ENCODE assay signal across 1 cellular context in the genomic region with DNA sequence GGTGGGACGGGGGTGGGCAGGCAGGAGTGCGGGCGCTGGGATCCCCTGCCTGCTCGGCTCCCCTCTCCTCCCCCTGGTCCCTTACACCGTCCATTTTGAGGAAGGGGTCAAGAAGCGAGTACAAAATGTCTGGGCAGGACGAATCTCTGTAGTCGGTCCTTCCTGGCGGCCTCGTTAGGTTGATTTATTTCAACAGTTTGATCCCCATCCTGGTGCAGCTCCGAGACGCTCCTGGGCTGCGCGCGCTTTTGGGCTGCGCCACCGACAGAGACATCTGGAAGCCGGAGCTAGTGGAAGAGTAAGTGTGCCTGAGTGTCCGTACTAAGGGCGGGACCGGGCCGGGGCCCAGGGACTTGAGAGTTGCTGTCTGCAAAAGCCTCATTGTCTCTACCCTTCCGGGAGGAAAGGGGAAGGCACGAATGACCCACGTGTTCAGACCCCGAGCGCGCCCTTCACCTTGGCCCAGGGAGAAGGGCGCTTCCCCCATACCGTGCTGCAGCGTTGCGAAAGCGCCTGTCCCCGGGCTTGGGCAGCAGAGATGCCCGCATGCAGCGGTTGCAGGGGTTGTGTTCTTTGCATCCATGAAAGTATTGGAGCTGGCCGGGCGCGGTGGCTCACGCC.
TF ChIP-seq lines count a peak whose summit lies in the region.

No MANE protein-coding gene starts in this region.

TF ChIP-seq in HepG2, 621 proteins besides CTCF, POLR2A, EP300 and RAD21 (continued from another document and continues in another):
- TF ChIP-seq, protein P1, sequence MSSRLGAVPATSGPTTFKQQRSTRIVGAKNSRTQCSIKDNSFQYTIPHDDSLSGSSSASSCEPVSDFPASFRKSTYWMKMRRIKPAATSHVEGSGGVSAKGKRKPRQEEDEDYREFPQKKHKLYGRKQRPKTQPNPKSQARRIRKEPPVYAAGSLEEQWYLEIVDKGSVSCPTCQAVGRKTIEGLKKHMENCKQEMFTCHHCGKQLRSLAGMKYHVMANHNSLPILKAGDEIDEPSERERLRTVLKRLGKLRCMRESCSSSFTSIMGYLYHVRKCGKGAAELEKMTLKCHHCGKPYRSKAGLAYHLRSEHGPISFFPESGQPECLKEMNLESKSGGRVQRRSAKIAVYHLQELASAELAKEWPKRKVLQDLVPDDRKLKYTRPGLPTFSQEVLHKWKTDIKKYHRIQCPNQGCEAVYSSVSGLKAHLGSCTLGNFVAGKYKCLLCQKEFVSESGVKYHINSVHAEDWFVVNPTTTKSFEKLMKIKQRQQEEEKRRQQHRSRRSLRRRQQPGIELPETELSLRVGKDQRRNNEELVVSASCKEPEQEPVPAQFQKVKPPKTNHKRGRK (CRISPR knock-in tag; IDR thresholded peaks at IDR 0.05), result no peak
- TF ChIP-seq MAZ (IDR thresholded peaks at IDR 0.05; ENCODE audit: borderline replicate concordance, low read depth, low read length) (no peak), MAZ (CRISPR knock-in tag; IDR thresholded peaks at IDR 0.05; ENCODE audit: low read depth) (peak; percentile 40; the same call in 1 of the 2 replicates), CCAR2 (optimal IDR thresholded peaks at IDR 0.05; ENCODE audit: low read depth, low read length) (no peak), SUZ12 (IDR thresholded peaks at IDR 0.05; ENCODE audit: low read depth, low read length) (no peak), RFX5 (IDR thresholded peaks at IDR 0.05; ENCODE audit: low read depth, low read length) (no peak), TEAD2 (CRISPR knock-in tag; IDR thresholded peaks at IDR 0.05) (no peak), EEA1 (CRISPR knock-in tag; IDR thresholded peaks at IDR 0.05; ENCODE audit: borderline replicate concordance) (no peak), HDAC2 (CRISPR knock-in tag; IDR thresholded peaks at IDR 0.05) (peak; percentile 39; the same call in 1 of the 2 replicates), ZNF780A (CRISPR knock-in tag; IDR thresholded peaks at IDR 0.05) (no peak), ZNF605 (CRISPR knock-in tag; IDR thresholded peaks at IDR 0.05) (no peak), REL (CRISPR knock-in tag; conservative IDR thresholded peaks at IDR 0.05) (no peak), ZNF446 (CRISPR knock-in tag; IDR thresholded peaks at IDR 0.05) (no peak), SYNCRIP (IDR thresholded peaks at IDR 0.05; ENCODE audit: insufficient read depth, low read depth, low read length) (no peak), ZNF3 (CRISPR knock-in tag; IDR thresholded peaks at IDR 0.05) (no peak), ZHX1 (CRISPR knock-in tag; IDR thresholded peaks at IDR 0.05; ENCODE audit: low read depth) (0 out of 2 replicates have a peak, but pooled peaks have one; percentile 56), GRHL1 (CRISPR knock-in tag; conservative IDR thresholded peaks at IDR 0.05) (no peak), MTF2 (CRISPR knock-in tag; IDR thresholded peaks at IDR 0.05; ENCODE audit: borderline replicate concordance) (no peak; the same call in 1 of the 2 replicates), MAFK (conservative IDR thresholded peaks at IDR 0.05 in 1 of 2, IDR thresholded peaks at IDR 0.05 in 1 of 2; ENCODE audit: low read length in 2 of 2) (no peak), NFE2 (CRISPR knock-in tag; IDR thresholded peaks at IDR 0.05) (no peak), NR0B2 (CRISPR knock-in tag; IDR thresholded peaks at IDR 0.05) (no peak), TMF1 (CRISPR knock-in tag; IDR thresholded peaks at IDR 0.05; ENCODE audit: low read depth) (no peak), ZBTB7A (CRISPR knock-in tag; IDR thresholded peaks at IDR 0.05) (0 out of 2 replicates have a peak, but pooled peaks have one; percentile 53), RELA (CRISPR knock-in tag; IDR thresholded peaks at IDR 0.05) (no peak), ZNF317 (CRISPR knock-in tag; IDR thresholded peaks at IDR 0.05) (no peak), FOXO4 (CRISPR knock-in tag; conservative IDR thresholded peaks at IDR 0.05) (no peak), NFATC3 (CRISPR knock-in tag; IDR thresholded peaks at IDR 0.05) (no peak), SIN3B (IDR thresholded peaks at IDR 0.05; ENCODE audit: low read length) (no peak), SNAPC2 (CRISPR knock-in tag; IDR thresholded peaks at IDR 0.05) (no peak), ZNF841 (CRISPR knock-in tag; IDR thresholded peaks at IDR 0.05; ENCODE audit: borderline replicate concordance) (no peak), ZNF33A (CRISPR knock-in tag; IDR thresholded peaks at IDR 0.05; ENCODE audit: borderline replicate concordance) (no peak), ZNF883 (CRISPR knock-in tag; IDR thresholded peaks at IDR 0.05; ENCODE audit: not compliant biosample characterization) (no peak), MAF1 (CRISPR knock-in tag; IDR thresholded peaks at IDR 0.05; ENCODE audit: borderline replicate concordance) (no peak), ZNF383 (CRISPR knock-in tag; IDR thresholded peaks at IDR 0.05; ENCODE audit: borderline replicate concordance) (no peak), MEIS2 (CRISPR knock-in tag; IDR thresholded peaks at IDR 0.05) (no peak), ZNF788 (CRISPR knock-in tag; IDR thresholded peaks at IDR 0.05; ENCODE audit: borderline replicate concordance) (peak; percentile 56; the same call in 1 of the 2 replicates), HOMEZ (CRISPR knock-in tag; IDR thresholded peaks at IDR 0.05; ENCODE audit: low read depth) (no peak), KDM4B (CRISPR knock-in tag; IDR thresholded peaks at IDR 0.05) (no peak)
- TF ChIP-seq, protein P2, sequence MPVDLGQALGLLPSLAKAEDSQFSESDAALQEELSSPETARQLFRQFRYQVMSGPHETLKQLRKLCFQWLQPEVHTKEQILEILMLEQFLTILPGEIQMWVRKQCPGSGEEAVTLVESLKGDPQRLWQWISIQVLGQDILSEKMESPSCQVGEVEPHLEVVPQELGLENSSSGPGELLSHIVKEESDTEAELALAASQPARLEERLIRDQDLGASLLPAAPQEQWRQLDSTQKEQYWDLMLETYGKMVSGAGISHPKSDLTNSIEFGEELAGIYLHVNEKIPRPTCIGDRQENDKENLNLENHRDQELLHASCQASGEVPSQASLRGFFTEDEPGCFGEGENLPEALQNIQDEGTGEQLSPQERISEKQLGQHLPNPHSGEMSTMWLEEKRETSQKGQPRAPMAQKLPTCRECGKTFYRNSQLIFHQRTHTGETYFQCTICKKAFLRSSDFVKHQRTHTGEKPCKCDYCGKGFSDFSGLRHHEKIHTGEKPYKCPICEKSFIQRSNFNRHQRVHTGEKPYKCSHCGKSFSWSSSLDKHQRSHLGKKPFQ (CRISPR knock-in tag; IDR thresholded peaks at IDR 0.05; ENCODE audit: insufficient replicate concordance), result no peak
- TF ChIP-seq, protein P3, sequence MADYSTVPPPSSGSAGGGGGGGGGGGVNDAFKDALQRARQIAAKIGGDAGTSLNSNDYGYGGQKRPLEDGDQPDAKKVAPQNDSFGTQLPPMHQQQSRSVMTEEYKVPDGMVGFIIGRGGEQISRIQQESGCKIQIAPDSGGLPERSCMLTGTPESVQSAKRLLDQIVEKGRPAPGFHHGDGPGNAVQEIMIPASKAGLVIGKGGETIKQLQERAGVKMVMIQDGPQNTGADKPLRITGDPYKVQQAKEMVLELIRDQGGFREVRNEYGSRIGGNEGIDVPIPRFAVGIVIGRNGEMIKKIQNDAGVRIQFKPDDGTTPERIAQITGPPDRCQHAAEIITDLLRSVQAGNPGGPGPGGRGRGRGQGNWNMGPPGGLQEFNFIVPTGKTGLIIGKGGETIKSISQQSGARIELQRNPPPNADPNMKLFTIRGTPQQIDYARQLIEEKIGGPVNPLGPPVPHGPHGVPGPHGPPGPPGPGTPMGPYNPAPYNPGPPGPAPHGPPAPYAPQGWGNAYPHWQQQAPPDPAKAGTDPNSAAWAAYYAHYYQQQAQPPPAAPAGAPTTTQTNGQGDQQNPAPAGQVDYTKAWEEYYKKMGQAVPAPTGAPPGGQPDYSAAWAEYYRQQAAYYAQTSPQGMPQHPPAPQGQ (CRISPR knock-in tag; IDR thresholded peaks at IDR 0.05; ENCODE audit: borderline replicate concordance), result no peak
- TF ChIP-seq, protein P4, sequence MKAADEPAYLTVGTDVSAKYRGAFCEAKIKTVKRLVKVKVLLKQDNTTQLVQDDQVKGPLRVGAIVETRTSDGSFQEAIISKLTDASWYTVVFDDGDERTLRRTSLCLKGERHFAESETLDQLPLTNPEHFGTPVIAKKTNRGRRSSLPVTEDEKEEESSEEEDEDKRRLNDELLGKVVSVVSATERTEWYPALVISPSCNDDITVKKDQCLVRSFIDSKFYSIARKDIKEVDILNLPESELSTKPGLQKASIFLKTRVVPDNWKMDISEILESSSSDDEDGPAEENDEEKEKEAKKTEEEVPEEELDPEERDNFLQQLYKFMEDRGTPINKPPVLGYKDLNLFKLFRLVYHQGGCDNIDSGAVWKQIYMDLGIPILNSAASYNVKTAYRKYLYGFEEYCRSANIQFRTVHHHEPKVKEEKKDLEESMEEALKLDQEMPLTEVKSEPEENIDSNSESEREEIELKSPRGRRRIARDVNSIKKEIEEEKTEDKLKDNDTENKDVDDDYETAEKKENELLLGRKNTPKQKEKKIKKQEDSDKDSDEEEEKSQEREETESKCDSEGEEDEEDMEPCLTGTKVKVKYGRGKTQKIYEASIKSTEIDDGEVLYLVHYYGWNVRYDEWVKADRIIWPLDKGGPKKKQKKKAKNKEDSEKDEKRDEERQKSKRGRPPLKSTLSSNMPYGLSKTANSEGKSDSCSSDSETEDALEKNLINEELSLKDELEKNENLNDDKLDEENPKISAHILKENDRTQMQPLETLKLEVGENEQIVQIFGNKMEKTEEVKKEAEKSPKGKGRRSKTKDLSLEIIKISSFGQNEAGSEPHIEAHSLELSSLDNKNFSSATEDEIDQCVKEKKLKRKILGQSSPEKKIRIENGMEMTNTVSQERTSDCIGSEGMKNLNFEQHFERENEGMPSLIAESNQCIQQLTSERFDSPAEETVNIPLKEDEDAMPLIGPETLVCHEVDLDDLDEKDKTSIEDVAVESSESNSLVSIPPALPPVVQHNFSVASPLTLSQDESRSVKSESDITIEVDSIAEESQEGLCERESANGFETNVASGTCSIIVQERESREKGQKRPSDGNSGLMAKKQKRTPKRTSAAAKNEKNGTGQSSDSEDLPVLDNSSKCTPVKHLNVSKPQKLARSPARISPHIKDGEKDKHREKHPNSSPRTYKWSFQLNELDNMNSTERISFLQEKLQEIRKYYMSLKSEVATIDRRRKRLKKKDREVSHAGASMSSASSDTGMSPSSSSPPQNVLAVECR (CRISPR knock-in tag; IDR thresholded peaks at IDR 0.05; ENCODE audit: borderline replicate concordance), result peak; percentile 60; the same call in 1 of the 2 replicates
- TF ChIP-seq, protein P5, sequence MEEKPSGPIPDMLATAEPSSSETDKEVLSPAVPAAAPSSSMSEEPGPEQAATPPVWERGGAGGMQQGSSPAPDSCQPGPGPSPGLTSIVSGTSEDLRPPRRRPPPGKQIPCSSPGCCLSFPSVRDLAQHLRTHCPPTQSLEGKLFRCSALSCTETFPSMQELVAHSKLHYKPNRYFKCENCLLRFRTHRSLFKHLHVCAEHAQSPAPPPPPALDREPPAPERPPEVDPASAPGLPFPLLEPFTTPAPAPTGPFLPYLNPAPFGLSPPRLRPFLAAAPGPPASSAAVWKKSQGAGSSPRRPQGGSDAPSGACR (CRISPR knock-in tag; IDR thresholded peaks at IDR 0.05), result no peak
